ENCODE assay signal across 1 cellular context in the genomic region with DNA sequence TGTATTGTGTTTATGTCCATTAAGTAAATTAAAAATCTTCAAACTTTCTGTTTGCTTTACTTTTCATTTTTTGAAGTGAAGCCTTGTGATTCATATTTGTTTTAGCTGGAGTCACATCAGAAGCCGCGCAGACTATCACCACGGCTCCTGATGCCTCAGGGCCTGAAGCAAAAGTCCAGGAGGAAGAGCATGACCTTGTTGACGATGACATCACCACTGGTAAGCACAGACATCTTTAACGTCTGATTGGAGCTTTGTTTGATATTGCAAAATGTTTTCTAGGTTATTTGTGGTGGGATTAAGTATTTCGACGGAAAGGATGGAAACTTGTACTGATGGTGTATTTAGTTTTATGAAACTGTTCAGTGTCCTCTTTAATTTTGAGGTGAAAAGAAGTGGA.
TF ChIP-seq lines count a peak whose summit lies in the region.

No MANE protein-coding gene starts in this region.

TF ChIP-seq in HEK293, 187 proteins besides CTCF, POLR2A, EP300 and RAD21 (continued from another document):
- TF ChIP-seq, protein P1, sequence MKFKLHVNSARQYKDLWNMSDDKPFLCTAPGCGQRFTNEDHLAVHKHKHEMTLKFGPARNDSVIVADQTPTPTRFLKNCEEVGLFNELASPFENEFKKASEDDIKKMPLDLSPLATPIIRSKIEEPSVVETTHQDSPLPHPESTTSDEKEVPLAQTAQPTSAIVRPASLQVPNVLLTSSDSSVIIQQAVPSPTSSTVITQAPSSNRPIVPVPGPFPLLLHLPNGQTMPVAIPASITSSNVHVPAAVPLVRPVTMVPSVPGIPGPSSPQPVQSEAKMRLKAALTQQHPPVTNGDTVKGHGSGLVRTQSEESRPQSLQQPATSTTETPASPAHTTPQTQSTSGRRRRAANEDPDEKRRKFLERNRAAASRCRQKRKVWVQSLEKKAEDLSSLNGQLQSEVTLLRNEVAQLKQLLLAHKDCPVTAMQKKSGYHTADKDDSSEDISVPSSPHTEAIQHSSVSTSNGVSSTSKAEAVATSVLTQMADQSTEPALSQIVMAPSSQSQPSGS (tag by site-specific recombination; IDR thresholded peaks at IDR 0.05; ENCODE audit: low read depth), result peak; percentile 55
- TF ChIP-seq MZF1 (tag by site-specific recombination; IDR thresholded peaks at IDR 0.05; ENCODE audit: borderline replicate concordance) (no peak), ZNF133 (tag by site-specific recombination; IDR thresholded peaks at IDR 0.05) (no peak)
- TF ChIP-seq, protein P2, sequence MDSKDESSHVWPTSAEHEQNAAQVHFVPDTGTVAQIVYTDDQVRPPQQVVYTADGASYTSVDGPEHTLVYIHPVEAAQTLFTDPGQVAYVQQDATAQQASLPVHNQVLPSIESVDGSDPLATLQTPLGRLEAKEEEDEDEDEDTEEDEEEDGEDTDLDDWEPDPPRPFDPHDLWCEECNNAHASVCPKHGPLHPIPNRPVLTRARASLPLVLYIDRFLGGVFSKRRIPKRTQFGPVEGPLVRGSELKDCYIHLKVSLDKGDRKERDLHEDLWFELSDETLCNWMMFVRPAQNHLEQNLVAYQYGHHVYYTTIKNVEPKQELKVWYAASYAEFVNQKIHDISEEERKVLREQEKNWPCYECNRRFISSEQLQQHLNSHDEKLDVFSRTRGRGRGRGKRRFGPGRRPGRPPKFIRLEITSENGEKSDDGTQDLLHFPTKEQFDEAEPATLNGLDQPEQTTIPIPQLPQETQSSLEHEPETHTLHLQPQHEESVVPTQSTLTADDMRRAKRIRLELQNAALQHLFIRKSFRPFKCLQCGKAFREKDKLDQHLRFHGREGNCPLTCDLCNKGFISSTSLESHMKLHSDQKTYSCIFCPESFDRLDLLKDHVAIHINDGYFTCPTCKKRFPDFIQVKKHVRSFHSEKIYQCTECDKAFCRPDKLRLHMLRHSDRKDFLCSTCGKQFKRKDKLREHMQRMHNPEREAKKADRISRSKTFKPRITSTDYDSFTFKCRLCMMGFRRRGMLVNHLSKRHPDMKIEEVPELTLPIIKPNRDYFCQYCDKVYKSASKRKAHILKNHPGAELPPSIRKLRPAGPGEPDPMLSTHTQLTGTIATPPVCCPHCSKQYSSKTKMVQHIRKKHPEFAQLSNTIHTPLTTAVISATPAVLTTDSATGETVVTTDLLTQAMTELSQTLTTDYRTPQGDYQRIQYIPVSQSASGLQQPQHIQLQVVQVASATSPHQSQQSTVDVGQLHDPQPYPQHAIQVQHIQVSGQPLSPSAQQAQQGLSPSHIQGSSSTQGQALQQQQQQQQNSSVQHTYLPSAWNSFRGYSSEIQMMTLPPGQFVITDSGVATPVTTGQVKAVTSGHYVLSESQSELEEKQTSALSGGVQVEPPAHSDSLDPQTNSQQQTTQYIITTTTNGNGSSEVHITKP (tag by site-specific recombination; IDR thresholded peaks at IDR 0.05), result no peak
